ENCODE assay signal across 15 cellular contexts in genomic region chr18:73462092-73462491, GRCh38.
DNase-seq lines count a peak whose midpoint lies in the region; ATAC-seq and TF ChIP-seq lines count a peak whose summit lies in the region.
"Had no signal": no experiment of that assay in that cellular context is flagged by ENCODE, and none has a peak within 500 bp of the region (broad histone marks: within the 10 kb centered on the region; RNA-seq: fewer than 3 reads in every experiment).

No MANE protein-coding gene starts in this region.

- peaks cover 2% of the 10 kb centered on the region for H3K27me3 Mint-ChIP-seq in neural progenitor cell (ENCODE audit: insufficient read depth, low read depth)
- H3K27me3 Mint-ChIP-seq: central memory CD8-positive, alpha-beta T cell; stimulated activated naive CD8-positive, alpha-beta T cell treated with anti-CD3 and anti-CD28 coated beads, Interleukin-15, amount 100 ng/mL, for 72 hours had no signal

- no peak overlapping the region for H2BK15ac ChIP-seq in IMR-90 (ENCODE audit: low read depth, low read length)

- H3K4me3 ChIP-seq in BE2C (ENCODE audit: low read depth, low read length) (no peak overlapping the region), IMR-90 (ENCODE audit: insufficient read depth, low read depth, low read length) (no peak overlapping the region), neural progenitor cell (no peak overlapping the region)
- H3K4me3 ChIP-seq: gastroesophageal sphincter had no signal

- TF ChIP-seq CTCF in BE2C (IDR thresholded peaks at IDR 0.05; ENCODE audit: low read depth, low read length) (no peak), IMR-90 (conservative IDR thresholded peaks at IDR 0.05; ENCODE audit: low read depth, low read length) (no peak), neural progenitor cell (IDR thresholded peaks at IDR 0.05) (no peak)

- H3K4ac ChIP-seq in IMR-90 (ENCODE audit: low read depth, low read length): no peak overlapping the region

- no peak overlapping the region for H2BK20ac ChIP-seq in IMR-90 (ENCODE audit: low read depth, low read length)

- no peaks in the 10 kb centered on the region for H3K79me2 ChIP-seq in neural progenitor cell (ENCODE audit: low read depth)
- H3K79me2 ChIP-seq: parathyroid adenoma had no signal

- peaks cover 14% of the 10 kb centered on the region for H3K4me1 Mint-ChIP-seq in neural progenitor cell
- H3K4me1 Mint-ChIP-seq: central memory CD8-positive, alpha-beta T cell; stimulated activated naive CD8-positive, alpha-beta T cell treated with anti-CD3 and anti-CD28 coated beads, Interleukin-15, amount 100 ng/mL, for 72 hours had no signal

- H3K4me2 ChIP-seq in IMR-90 (ENCODE audit: low read depth, low read length) (peak overlapping the region; percentile 74), neural progenitor cell (no peak overlapping the region)

- H2BK120ac ChIP-seq in IMR-90 (ENCODE audit: low read depth, low read length): no peak overlapping the region

- H3K36me3 Mint-ChIP-seq in neural progenitor cell: no peaks in the 10 kb centered on the region

- POLR2A ChIA-PET in IMR-90 (lab: Charles Lee; ENCODE audit: unreplicated experiment): no interaction called here

- H3K56ac ChIP-seq in IMR-90 (ENCODE audit: extremely low read depth, insufficient read depth, low read length): no peak overlapping the region

- H4K91ac ChIP-seq in IMR-90 (ENCODE audit: insufficient read depth, low read depth, low read length): no peak overlapping the region

- no peak overlapping the region for H3K27ac ChIP-seq in IMR-90 (ENCODE audit: insufficient read depth, low read length)
- no peak overlapping the region for H3K27ac ChIP-seq in neural progenitor cell
- H3K27ac ChIP-seq: gastroesophageal sphincter, parathyroid adenoma had no signal

- intact Hi-C loops in IMR-90 (cut with micrococcal nuclease): no loop called here

- no TSS peak for BruUV-seq in IMR-90 (replicated peaks; lab: Mats Ljungman, UMichigan)

- no peaks in the 10 kb centered on the region for H3K9me3 Mint-ChIP-seq in neural progenitor cell
- H3K9me3 Mint-ChIP-seq: activated T-helper 1 cell treated with anti-CD3 and anti-CD28 coated beads, Interleukin-12 subunit alpha, Interleukin-12 subunit beta, Interleukin-2, Interleukin-4 antibody, amounts not matched to agents 30 ng/mL and 10 ng/mL and 1 ng/mL, durations not matched to agents 14 hours and 24 hours and 36 hours had no signal

- dilution Hi-C loops in IMR-90 (cut with HindIII; ENCODE audit: low sequenced_read_pairs, unreplicated experiment): no loop called here

- peak overlapping the region; percentile 55 for H2BK5ac ChIP-seq in IMR-90 (ENCODE audit: low read depth, low read length, poor library complexity, severe bottlenecking)

- H3K4me1 ChIP-seq in BE2C (no peaks in the 10 kb centered on the region), IMR-90 (ENCODE audit: control insufficient read depth, insufficient read depth, low read length) (peaks cover 5% of the 10 kb centered on the region; the same call in 1 of the 2 replicates), neural progenitor cell (peaks cover 13% of the 10 kb centered on the region)
- H3K4me1 ChIP-seq: gastroesophageal sphincter, parathyroid adenoma had no signal

- H3K36me3 ChIP-seq in BE2C (no peaks in the 10 kb centered on the region), IMR-90 (ENCODE audit: control insufficient read depth, insufficient read depth, low read length) (no peaks in the 10 kb centered on the region), neural progenitor cell (no peaks in the 10 kb centered on the region)
- H3K36me3 ChIP-seq: gastroesophageal sphincter had no signal

- no peak overlapping the region for H2AFZ ChIP-seq in IMR-90 (replicated peaks; ENCODE audit: low read length, poor library complexity)
- H2AFZ ChIP-seq in neural progenitor cell (replicated peaks): peak overlapping the region; percentile 21
- H2AFZ ChIP-seq: parathyroid adenoma had no signal

- WGBS in IMR-90 (ENCODE audit: extremely low coverage in 2 of 2, insufficient read length in 1 of 2), 2 experiments: no CpG with 5 or more reads among the region's 2 CpGs

- DNase-seq in BE2C: peak; percentile 34
- DNase-seq in IMR-90: peak; percentile 92
- peak; percentile 83 for DNase-seq in dermis blood vessel endothelial cell
- no peak for DNase-seq in neural progenitor cell (ENCODE audit: low spot score)
- DNase-seq in RPMI8226: no peak
- no peak for DNase-seq in NCI-H774 (lab: John Stamatoyannopoulos, UW)
- DNase-seq: Karpas-422; stimulated activated CD4-positive, alpha-beta T cell treated with anti-CD3 and anti-CD28 coated beads, Interleukin-2, amount 100 ng/mL, for 48 hours; stimulated activated naive CD8-positive, alpha-beta T cell treated with anti-CD3 and anti-CD28 coated beads, Interleukin-15, amount 100 ng/mL, for 72 hours had no signal

- H4K5ac ChIP-seq in IMR-90 (ENCODE audit: low read depth, low read length): no peak overlapping the region

- H3K9me3 ChIP-seq in BE2C (no peaks in the 10 kb centered on the region), IMR-90 (ENCODE audit: control insufficient read depth, insufficient read depth, low read length) (no peaks in the 10 kb centered on the region), neural progenitor cell (ENCODE audit: low read depth) (no peaks in the 10 kb centered on the region)
- H3K9me3 ChIP-seq: gastroesophageal sphincter had no signal

- ATAC-seq in IMR-90 (ENCODE audit: low read depth) (peak; percentile 80), GM18861 (IDR thresholded peaks at IDR 0.05; ENCODE audit: unreplicated experiment) (no peak), GM21526 (IDR thresholded peaks at IDR 0.05; ENCODE audit: low FRiP score, unreplicated experiment) (no peak)
- ATAC-seq: gastroesophageal sphincter; stimulated activated naive CD8-positive, alpha-beta T cell treated with anti-CD3 and anti-CD28 coated beads, Interleukin-15, amount 100 ng/mL, for 72 hours had no signal

- H3K4me3 Mint-ChIP-seq in neural progenitor cell: no peak overlapping the region
- H3K4me3 Mint-ChIP-seq: activated T-helper 1 cell treated with anti-CD3 and anti-CD28 coated beads, Interleukin-12 subunit alpha, Interleukin-12 subunit beta, Interleukin-2, Interleukin-4 antibody, amounts not matched to agents 30 ng/mL and 10 ng/mL and 1 ng/mL, durations not matched to agents 14 hours and 24 hours and 36 hours; central memory CD8-positive, alpha-beta T cell; stimulated activated naive CD8-positive, alpha-beta T cell treated with anti-CD3 and anti-CD28 coated beads, Interleukin-15, amount 100 ng/mL, for 72 hours had no signal

- TF ChIP-seq RAD21 in IMR-90 (IDR thresholded peaks at IDR 0.05; ENCODE audit: low read length): no peak

- H3K18ac ChIP-seq in IMR-90 (ENCODE audit: low read depth, low read length): peak overlapping the region; percentile 49; the same call in 1 of the 2 replicates

- H4K20me1 ChIP-seq in IMR-90 (ENCODE audit: insufficient read depth, low read length) (no peaks in the 10 kb centered on the region), neural progenitor cell (ENCODE audit: low read depth) (no peaks in the 10 kb centered on the region)

- H3K27ac Mint-ChIP-seq in neural progenitor cell: no peak overlapping the region
- H3K27ac Mint-ChIP-seq: activated T-helper 1 cell treated with anti-CD3 and anti-CD28 coated beads, Interleukin-12 subunit alpha, Interleukin-12 subunit beta, Interleukin-2, Interleukin-4 antibody, amounts not matched to agents 30 ng/mL and 10 ng/mL and 1 ng/mL, durations not matched to agents 14 hours and 24 hours and 36 hours; stimulated activated naive CD8-positive, alpha-beta T cell treated with anti-CD3 and anti-CD28 coated beads, Interleukin-15, amount 100 ng/mL, for 72 hours had no signal

- in situ Hi-C loops in IMR-90 (cut with MboI; ENCODE audit: low sequenced_read_pairs): no loop called here

- H3K79me1 ChIP-seq in IMR-90 (ENCODE audit: low read depth in 1 of 2, low read length in 2 of 2): peaks cover 0 to 7% of the 10 kb centered on the region in 2 experiments; a peak in 1 of 4 replicates

- no peak for TF ChIP-seq POLR2A in IMR-90 (IDR thresholded peaks at IDR 0.05; ENCODE audit: low read depth, low read length)

- H3K23ac ChIP-seq in IMR-90 (ENCODE audit: low read depth, low read length): no peak overlapping the region

- CTCF ChIA-PET in IMR-90 (lab: Yijun Ruan, JAX): no interaction called here

- H3K9ac ChIP-seq in IMR-90 (ENCODE audit: low read depth, low read length): no peak overlapping the region
- no peak overlapping the region for H3K9ac ChIP-seq in neural progenitor cell
- H3K9ac ChIP-seq: parathyroid adenoma had no signal

- no peak overlapping the region for H2AK9ac ChIP-seq in IMR-90 (replicated peaks; ENCODE audit: low read depth, low read length, poor library complexity)

- H4K8ac ChIP-seq in IMR-90 (ENCODE audit: low read depth in 2 of 2, low read length in 2 of 2): no peak overlapping the region

- H3K9me1 ChIP-seq in IMR-90 (ENCODE audit: insufficient read depth, low read length): 0 out of 2 replicates have a peak, but pooled peaks cover 3% of the 10 kb centered on the region

- H3F3A ChIP-seq in neural progenitor cell (ENCODE audit: low read depth): no peaks in the 10 kb centered on the region

- H3K14ac ChIP-seq in IMR-90 (replicated peaks; ENCODE audit: low read depth, low read length): no peak overlapping the region

- H3K27me3 ChIP-seq in BE2C: no peaks in the 10 kb centered on the region
- H3K27me3 ChIP-seq in IMR-90 (ENCODE audit: control insufficient read depth, insufficient read depth, low read length): no peaks in the 10 kb centered on the region
- H3K27me3 ChIP-seq in neural progenitor cell: no peaks in the 10 kb centered on the region
- H3K27me3 ChIP-seq: gastroesophageal sphincter had no signal

- H2AK5ac ChIP-seq in IMR-90 (ENCODE audit: low read depth, low read length): no peak overlapping the region

TF ChIP-seq in IMR-90, 13 proteins besides CTCF, POLR2A, EP300 and RAD21 (continues in another document):
- TF ChIP-seq, protein P1, sequence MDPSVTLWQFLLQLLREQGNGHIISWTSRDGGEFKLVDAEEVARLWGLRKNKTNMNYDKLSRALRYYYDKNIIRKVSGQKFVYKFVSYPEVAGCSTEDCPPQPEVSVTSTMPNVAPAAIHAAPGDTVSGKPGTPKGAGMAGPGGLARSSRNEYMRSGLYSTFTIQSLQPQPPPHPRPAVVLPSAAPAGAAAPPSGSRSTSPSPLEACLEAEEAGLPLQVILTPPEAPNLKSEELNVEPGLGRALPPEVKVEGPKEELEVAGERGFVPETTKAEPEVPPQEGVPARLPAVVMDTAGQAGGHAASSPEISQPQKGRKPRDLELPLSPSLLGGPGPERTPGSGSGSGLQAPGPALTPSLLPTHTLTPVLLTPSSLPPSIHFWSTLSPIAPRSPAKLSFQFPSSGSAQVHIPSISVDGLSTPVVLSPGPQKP (IDR thresholded peaks at IDR 0.05; ENCODE audit: borderline replicate concordance, low read depth, low read length): no peak
- TF ChIP-seq NFE2L2 (IDR thresholded peaks at IDR 0.05; ENCODE audit: low read depth, low read length) (no peak), CHD1 (IDR thresholded peaks at IDR 0.05; ENCODE audit: low read depth, low read length) (no peak), MAZ (IDR thresholded peaks at IDR 0.05; ENCODE audit: borderline replicate concordance, low read depth, low read length) (no peak), CEBPB (IDR thresholded peaks at IDR 0.05; ENCODE audit: low read depth, low read length) (peak; percentile 48; the same call in 1 of the 2 replicates), MAFK (IDR thresholded peaks at IDR 0.05; ENCODE audit: low read depth, low read length) (no peak), MXI1 (IDR thresholded peaks at IDR 0.05; ENCODE audit: borderline replicate concordance, low read depth, low read length) (no peak)

Comparison
In these comparisons a context has a peak if more than half of its experiments do, and no peak if none do; other contexts are left out.
1. DNase-seq: peak in BE2C (single experiment), IMR-90 (single experiment) and dermis blood vessel endothelial cell (single experiment); none in neural progenitor cell (single experiment), RPMI8226 (single experiment) and NCI-H774 (single experiment).